Comparison of ENCODE assay signal across 1 cellular context in genomic region chr4:154491731-154492249, GRCh38.
TF ChIP-seq lines count a peak whose summit lies in the region.

DCHS2 (minus strand) TSS chr4:154491799; CDS start chr4:154491355, 444 bp downstream.

TF ChIP-seq in K562, 482 proteins besides CTCF, POLR2A, EP300 and RAD21 (continued from another document and continues in another):
- TF ChIP-seq, protein P1, sequence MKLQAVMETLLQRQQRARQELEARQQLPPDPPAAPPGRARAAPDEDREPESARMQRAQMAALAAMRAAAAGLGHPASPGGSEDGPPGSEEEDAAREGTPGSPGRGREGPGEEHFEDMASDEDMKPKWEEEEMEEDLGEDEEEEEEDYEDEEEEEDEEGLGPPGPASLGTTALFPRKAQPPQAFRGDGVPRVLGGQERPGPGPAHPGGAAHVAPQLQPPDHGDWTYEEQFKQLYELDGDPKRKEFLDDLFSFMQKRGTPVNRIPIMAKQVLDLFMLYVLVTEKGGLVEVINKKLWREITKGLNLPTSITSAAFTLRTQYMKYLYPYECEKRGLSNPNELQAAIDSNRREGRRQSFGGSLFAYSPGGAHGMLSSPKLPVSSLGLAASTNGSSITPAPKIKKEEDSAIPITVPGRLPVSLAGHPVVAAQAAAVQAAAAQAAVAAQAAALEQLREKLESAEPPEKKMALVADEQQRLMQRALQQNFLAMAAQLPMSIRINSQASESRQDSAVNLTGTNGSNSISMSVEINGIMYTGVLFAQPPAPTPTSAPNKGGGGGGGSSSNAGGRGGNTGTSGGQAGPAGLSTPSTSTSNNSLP (IDR thresholded peaks at IDR 0.05; ENCODE audit: borderline replicate concordance, low read depth, low read length) = no peak
- TF ChIP-seq ZNF830 (CRISPR knock-in tag; IDR thresholded peaks at IDR 0.05) (no peak), KLF6 (CRISPR knock-in tag; IDR thresholded peaks at IDR 0.05; ENCODE audit: borderline replicate concordance) (no peak), ZC3H8 (IDR thresholded peaks at IDR 0.05) (no peak), ZNF77 (CRISPR knock-in tag; IDR thresholded peaks at IDR 0.05) (no peak), DDX20 (tag; IDR thresholded peaks at IDR 0.05; ENCODE audit: low read depth) (no peak), NUFIP1 (IDR thresholded peaks at IDR 0.05; ENCODE audit: partially characterized antibody) (no peak), TAF9B (IDR thresholded peaks at IDR 0.05; ENCODE audit: partially characterized antibody) (no peak), RB1 (IDR thresholded peaks at IDR 0.05; ENCODE audit: low read depth) (no peak), ZEB2 (IDR thresholded peaks at IDR 0.05) (no peak), KAT8 (IDR thresholded peaks at IDR 0.05; ENCODE audit: low read depth) (no peak), RBFOX2 (IDR thresholded peaks at IDR 0.05; ENCODE audit: low read depth, low read length) (peak; percentile 63), DMBX1 (CRISPR knock-in tag; IDR thresholded peaks at IDR 0.05; ENCODE audit: borderline replicate concordance) (no peak), ZKSCAN1 (IDR thresholded peaks at IDR 0.05; ENCODE audit: low read depth, low read length) (no peak), ZNF232 (CRISPR knock-in tag; IDR thresholded peaks at IDR 0.05) (no peak), FOXA3 (CRISPR knock-in tag; conservative IDR thresholded peaks at IDR 0.05 in 1 of 2, IDR thresholded peaks at IDR 0.05 in 1 of 2) (no peak), BCOR (IDR thresholded peaks at IDR 0.05) (no peak), SMAD1 (IDR thresholded peaks at IDR 0.05; ENCODE audit: low read depth, low read length, partially characterized antibody) (peak; percentile 38), ELF2 (CRISPR knock-in tag; IDR thresholded peaks at IDR 0.05) (no peak), SIX5 (IDR thresholded peaks at IDR 0.05; ENCODE audit: borderline replicate concordance in 1 of 2, insufficient read depth in 1 of 2, low read depth in 1 of 2, low read length in 2 of 2) (no peak), ZNF707 (CRISPR knock-in tag; conservative IDR thresholded peaks at IDR 0.05) (no peak), MBD2 (IDR thresholded peaks at IDR 0.05; ENCODE audit: borderline replicate concordance, low read depth) (no peak), EWSR1 (IDR thresholded peaks at IDR 0.05; ENCODE audit: borderline replicate concordance, low read depth, partially characterized antibody) (no peak), ZNF197 (CRISPR knock-in tag; IDR thresholded peaks at IDR 0.05; ENCODE audit: low read depth) (no peak), ZNF511 (CRISPR knock-in tag; IDR thresholded peaks at IDR 0.05) (0 out of 2 replicates have a peak, but pooled peaks have one; percentile 30), TGIF2 (CRISPR knock-in tag; IDR thresholded peaks at IDR 0.05) (no peak), CAMTA2 (CRISPR knock-in tag; conservative IDR thresholded peaks at IDR 0.05) (no peak), ZNF584 (CRISPR knock-in tag; IDR thresholded peaks at IDR 0.05; ENCODE audit: low read depth) (no peak), YY1 (IDR thresholded peaks at IDR 0.05; ENCODE audit: borderline replicate concordance in 1 of 3, control insufficient read depth in 1 of 3, extremely low read depth in 1 of 3, insufficient read depth in 3 of 3, insufficient read length in 1 of 3, insufficient replicate concordance in 2 of 3, low read depth in 1 of 3, low read length in 2 of 3) (no peak), CREB1 (IDR thresholded peaks at IDR 0.05) (no peak; the same call in 1 of the 2 replicates), CREB1 (CRISPR knock-in tag; IDR thresholded peaks at IDR 0.05) (no peak), TFAM (CRISPR knock-in tag; conservative IDR thresholded peaks at IDR 0.05) (no peak), HSF4 (CRISPR knock-in tag; IDR thresholded peaks at IDR 0.05; ENCODE audit: borderline replicate concordance) (no peak), MLX (CRISPR knock-in tag; conservative IDR thresholded peaks at IDR 0.05) (no peak), NCOR1 (IDR thresholded peaks at IDR 0.05) (0 out of 2 replicates have a peak, but pooled peaks have one; percentile 22), LCOR (CRISPR knock-in tag; IDR thresholded peaks at IDR 0.05) (no peak), MAX (CRISPR knock-in tag; IDR thresholded peaks at IDR 0.05) (peak; percentile 54), ZFP30 (CRISPR knock-in tag; IDR thresholded peaks at IDR 0.05; ENCODE audit: borderline replicate concordance) (no peak), LARP7 (IDR thresholded peaks at IDR 0.05) (no peak), PHF21A (IDR thresholded peaks at IDR 0.05; ENCODE audit: borderline replicate concordance, low read depth) (no peak), ZNF436 (CRISPR knock-in tag; IDR thresholded peaks at IDR 0.05) (no peak), TEAD1 (CRISPR knock-in tag; IDR thresholded peaks at IDR 0.05) (peak in 1 of 2 experiments; percentile 26; a peak in 1 of 4 replicates), ZNF75A (CRISPR knock-in tag; IDR thresholded peaks at IDR 0.05) (no peak), SIN3A (IDR thresholded peaks at IDR 0.05; ENCODE audit: borderline replicate concordance in 2 of 2, control insufficient read depth in 1 of 2, low read depth in 2 of 2, low read length in 2 of 2) (no peak), ZNF124 (CRISPR knock-in tag; IDR thresholded peaks at IDR 0.05) (no peak), MCM3 (IDR thresholded peaks at IDR 0.05) (no peak), JUNB (CRISPR knock-in tag; conservative IDR thresholded peaks at IDR 0.05) (no peak), CTBP1 (IDR thresholded peaks at IDR 0.05; ENCODE audit: borderline replicate concordance) (peak; percentile 39; the same call in 1 of the 2 replicates), SIRT6 (IDR thresholded peaks at IDR 0.05; ENCODE audit: low read depth, low read length) (no peak), ZNF165 (CRISPR knock-in tag; IDR thresholded peaks at IDR 0.05; ENCODE audit: borderline replicate concordance) (no peak), ZNF740 (CRISPR knock-in tag; IDR thresholded peaks at IDR 0.05) (no peak), ZNF740 (tag; IDR thresholded peaks at IDR 0.05) (no peak), GTF2F1 (IDR thresholded peaks at IDR 0.05; ENCODE audit: low read depth, low read length) (no peak)
- TF ChIP-seq, protein P2, sequence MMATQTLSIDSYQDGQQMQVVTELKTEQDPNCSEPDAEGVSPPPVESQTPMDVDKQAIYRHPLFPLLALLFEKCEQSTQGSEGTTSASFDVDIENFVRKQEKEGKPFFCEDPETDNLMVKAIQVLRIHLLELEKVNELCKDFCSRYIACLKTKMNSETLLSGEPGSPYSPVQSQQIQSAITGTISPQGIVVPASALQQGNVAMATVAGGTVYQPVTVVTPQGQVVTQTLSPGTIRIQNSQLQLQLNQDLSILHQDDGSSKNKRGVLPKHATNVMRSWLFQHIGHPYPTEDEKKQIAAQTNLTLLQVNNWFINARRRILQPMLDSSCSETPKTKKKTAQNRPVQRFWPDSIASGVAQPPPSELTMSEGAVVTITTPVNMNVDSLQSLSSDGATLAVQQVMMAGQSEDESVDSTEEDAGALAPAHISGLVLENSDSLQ (IDR thresholded peaks at IDR 0.05) = no peak
- TF ChIP-seq, protein P3, sequence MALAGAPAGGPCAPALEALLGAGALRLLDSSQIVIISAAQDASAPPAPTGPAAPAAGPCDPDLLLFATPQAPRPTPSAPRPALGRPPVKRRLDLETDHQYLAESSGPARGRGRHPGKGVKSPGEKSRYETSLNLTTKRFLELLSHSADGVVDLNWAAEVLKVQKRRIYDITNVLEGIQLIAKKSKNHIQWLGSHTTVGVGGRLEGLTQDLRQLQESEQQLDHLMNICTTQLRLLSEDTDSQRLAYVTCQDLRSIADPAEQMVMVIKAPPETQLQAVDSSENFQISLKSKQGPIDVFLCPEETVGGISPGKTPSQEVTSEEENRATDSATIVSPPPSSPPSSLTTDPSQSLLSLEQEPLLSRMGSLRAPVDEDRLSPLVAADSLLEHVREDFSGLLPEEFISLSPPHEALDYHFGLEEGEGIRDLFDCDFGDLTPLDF (CRISPR knock-in tag; IDR thresholded peaks at IDR 0.05) = no peak
- TF ChIP-seq, protein P4, sequence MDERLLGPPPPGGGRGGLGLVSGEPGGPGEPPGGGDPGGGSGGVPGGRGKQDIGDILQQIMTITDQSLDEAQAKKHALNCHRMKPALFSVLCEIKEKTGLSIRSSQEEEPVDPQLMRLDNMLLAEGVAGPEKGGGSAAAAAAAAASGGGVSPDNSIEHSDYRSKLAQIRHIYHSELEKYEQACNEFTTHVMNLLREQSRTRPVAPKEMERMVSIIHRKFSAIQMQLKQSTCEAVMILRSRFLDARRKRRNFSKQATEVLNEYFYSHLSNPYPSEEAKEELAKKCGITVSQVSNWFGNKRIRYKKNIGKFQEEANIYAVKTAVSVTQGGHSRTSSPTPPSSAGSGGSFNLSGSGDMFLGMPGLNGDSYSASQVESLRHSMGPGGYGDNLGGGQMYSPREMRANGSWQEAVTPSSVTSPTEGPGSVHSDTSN (CRISPR knock-in tag; IDR thresholded peaks at IDR 0.05; ENCODE audit: low read depth) = no peak
- TF ChIP-seq, protein P4 (tag; conservative IDR thresholded peaks at IDR 0.05; ENCODE audit: low read depth) = no peak
- TF ChIP-seq, protein P5, sequence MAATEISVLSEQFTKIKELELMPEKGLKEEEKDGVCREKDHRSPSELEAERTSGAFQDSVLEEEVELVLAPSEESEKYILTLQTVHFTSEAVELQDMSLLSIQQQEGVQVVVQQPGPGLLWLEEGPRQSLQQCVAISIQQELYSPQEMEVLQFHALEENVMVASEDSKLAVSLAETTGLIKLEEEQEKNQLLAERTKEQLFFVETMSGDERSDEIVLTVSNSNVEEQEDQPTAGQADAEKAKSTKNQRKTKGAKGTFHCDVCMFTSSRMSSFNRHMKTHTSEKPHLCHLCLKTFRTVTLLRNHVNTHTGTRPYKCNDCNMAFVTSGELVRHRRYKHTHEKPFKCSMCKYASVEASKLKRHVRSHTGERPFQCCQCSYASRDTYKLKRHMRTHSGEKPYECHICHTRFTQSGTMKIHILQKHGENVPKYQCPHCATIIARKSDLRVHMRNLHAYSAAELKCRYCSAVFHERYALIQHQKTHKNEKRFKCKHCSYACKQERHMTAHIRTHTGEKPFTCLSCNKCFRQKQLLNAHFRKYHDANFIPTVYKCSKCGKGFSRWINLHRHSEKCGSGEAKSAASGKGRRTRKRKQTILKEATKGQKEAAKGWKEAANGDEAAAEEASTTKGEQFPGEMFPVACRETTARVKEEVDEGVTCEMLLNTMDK (IDR thresholded peaks at IDR 0.05; ENCODE audit: borderline replicate concordance, insufficient read depth, low read depth, low read length, poor library complexity, severe bottlenecking) = no peak
